Comparison of ENCODE assay signal across 16 cellular contexts in the genomic region with DNA sequence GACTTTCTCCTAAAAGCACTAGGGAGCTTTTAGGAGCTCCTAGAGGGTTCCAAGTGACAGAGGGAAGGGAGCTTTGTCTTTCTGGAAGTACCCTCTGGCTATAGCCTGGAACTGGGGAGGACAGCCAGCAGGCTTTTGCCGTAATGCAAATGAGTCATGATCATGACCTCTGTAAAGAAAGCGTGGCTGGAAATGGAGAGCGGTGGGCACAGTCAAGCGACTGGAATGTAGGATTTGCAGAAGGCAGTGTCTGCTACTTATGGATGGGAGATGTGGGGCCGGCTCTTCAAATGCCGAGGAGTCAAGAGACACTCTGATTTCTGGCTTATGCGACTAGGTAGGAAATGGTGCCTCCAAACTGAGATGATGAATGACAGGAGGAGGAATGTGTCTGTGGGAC. TPM values are rescaled to one million over a fixed set of nuclear protein-coding genes. Genes with fewer than 3 reads are reported as not detected.
DNase-seq lines count a peak whose midpoint lies in the region; ATAC-seq and TF ChIP-seq lines count a peak whose summit lies in the region.
"Had no signal": no experiment of that assay in that cellular context is flagged by ENCODE, and none has a peak within 500 bp of the region (broad histone marks: within the 10 kb centered on the region; RNA-seq: fewer than 3 reads in every experiment).

No MANE protein-coding gene starts in this region.

- peak overlapping the region; percentile 27 for H3K27ac ChIP-seq in SJSA1

- H3K27ac Mint-ChIP-seq in immature natural killer cell = no peak overlapping the region
- H3K27ac Mint-ChIP-seq: activated CD4-positive, alpha-beta memory T cell treated with anti-CD3 and anti-CD28 coated beads for 36 hours; natural killer cell had no signal

- no peaks in the 10 kb centered on the region for H3K27me3 ChIP-seq in SJSA1 (replicated peaks)

- H3K4me1 ChIP-seq in SJSA1 (replicated peaks) = peaks cover 26% of the 10 kb centered on the region

- H3K4me3 ChIP-seq in SJSA1 (no peak overlapping the region), fibroblast of pulmonary artery (replicated peaks; ENCODE audit: low read depth, low read length) (no peak overlapping the region)
- H3K4me3 ChIP-seq: skin epidermis had no signal

- no peak overlapping the region for H3K4me3 Mint-ChIP-seq in immature natural killer cell
- H3K4me3 Mint-ChIP-seq: activated CD4-positive, alpha-beta memory T cell treated with anti-CD3 and anti-CD28 coated beads for 36 hours; natural killer cell had no signal

- H3K27me3 Mint-ChIP-seq in immature natural killer cell (ENCODE audit: low read depth in 3 of 3) = peaks cover 0 to 13% (median 8%) of the 10 kb centered on the region in 3 donors

- no peaks in the 10 kb centered on the region for H3K36me3 ChIP-seq in SJSA1

- H3K9me3 ChIP-seq in SJSA1 (replicated peaks) = no peaks in the 10 kb centered on the region

- H3K9me3 Mint-ChIP-seq in immature natural killer cell = no peaks in the 10 kb centered on the region
- H3K9me3 Mint-ChIP-seq: activated CD4-positive, alpha-beta memory T cell treated with anti-CD3 and anti-CD28 coated beads for 36 hours; natural killer cell had no signal

- H3K36me3 Mint-ChIP-seq in immature natural killer cell = no peaks in the 10 kb centered on the region
- H3K36me3 Mint-ChIP-seq: activated CD4-positive, alpha-beta memory T cell treated with anti-CD3 and anti-CD28 coated beads for 36 hours; natural killer cell had no signal

- no peak for TF ChIP-seq CTCF in fibroblast of pulmonary artery (IDR thresholded peaks at IDR 0.05; ENCODE audit: low read length, missing control alignments)

- DNase-seq in GM03348 (ENCODE audit: low spot score) (peak; percentile 69), SJSA1 (ENCODE audit: low read depth in 1 of 2, low spot score in 2 of 2) (peak; percentile 77 to 81), fibroblast of pulmonary artery (ENCODE audit: low read depth) (peak; percentile 72), renal cortical epithelial cell (ENCODE audit: low read depth) (peak; percentile 75), immature natural killer cell (no peak), AML-193 (lab: John Stamatoyannopoulos, UW) (no peak), NCI-H187 treated with DMSO at 0.1 percent for 48 hours (lab: John Stamatoyannopoulos, UW) (no peak)
- DNase-seq: activated CD4-positive, alpha-beta memory T cell treated with anti-CD3 and anti-CD28 coated beads for 36 hours; activated gamma-delta T cell treated with Interleukin-2 at 50 U/mL for 16 hours; kidney; natural killer cell; NCI-H2227 treated with DMSO at 0.1 percent for 48 hours; T-helper 9 cell had no signal

- no peak for ATAC-seq in HG03457 (IDR thresholded peaks at IDR 0.05; ENCODE audit: unreplicated experiment)

- H3K4me1 Mint-ChIP-seq in immature natural killer cell = no peaks in the 10 kb centered on the region
- H3K4me1 Mint-ChIP-seq: natural killer cell had no signal

RNA-seq across cellular contexts. Expression of gene PLPP4, which starts 34.6 kb away (rescaled TPM):
- total RNA-seq in SJSA1 (2014; rRNA removed; shearing (Covaris generic)) = 12.5 and 13.8 TPM in 2 replicates
- 20.0 and 30.3 TPM in 2 replicates for total RNA-seq in renal cortical epithelial cell
- not detected for polyA plus RNA-seq in immature natural killer cell
- total RNA-seq: activated CD4-positive, alpha-beta memory T cell treated with anti-CD3 and anti-CD28 coated beads for 36 hours; natural killer cell had no signal
- polyA plus RNA-seq: esophagus had no signal

Comparison
In these comparisons a context has a peak if more than half of its experiments do, and no peak if none do; other contexts are left out.
1. DNase-seq: peak in GM03348 (single experiment), SJSA1 (2 of 2), fibroblast of pulmonary artery (single experiment) and renal cortical epithelial cell (single experiment); none in immature natural killer cell (0 of 3), AML-193 (0 of 2) and NCI-H187 treated with DMSO at 0.1 percent for 48 hours (single experiment).